10 cellular contexts compared by ENCODE assay signal in genomic region chr4:121272526-121272925, GRCh38.
DNase-seq lines count a peak whose midpoint lies in the region; ATAC-seq and TF ChIP-seq lines count a peak whose summit lies in the region.
"Had no signal": no experiment of that assay in that cellular context is flagged by ENCODE, and none has a peak within 500 bp of the region (broad histone marks: within the 10 kb centered on the region; RNA-seq: fewer than 3 reads in every experiment).

No MANE protein-coding gene starts in this region.

- H3K9ac ChIP-seq in OCI-LY3 (ENCODE audit: low read length), result no peak overlapping the region
- H3K9ac ChIP-seq in mesenchymal stem cell (ENCODE audit: low read length), result no peak overlapping the region

- 0% methylated on average over 1 of the region's 2 CpGs for WGBS in mesenchymal stem cell

- no peak overlapping the region for H2BK120ac ChIP-seq in mesenchymal stem cell (ENCODE audit: low read depth, low read length)

- no peak overlapping the region for H2AK5ac ChIP-seq in mesenchymal stem cell (ENCODE audit: low read length, severe bottlenecking)

- no peaks in the 10 kb centered on the region for H3K79me2 ChIP-seq in OCI-LY3 (ENCODE audit: low read length)

- DNase-seq in mesenchymal stem cell, result peak; percentile 76
- DNase-seq in amygdala (lab: John Stamatoyannopoulos, UW), result no peak
- no peak for DNase-seq in SKM-1 (lab: John Stamatoyannopoulos, UW; ENCODE audit: unreplicated experiment)
- no peak for DNase-seq in activated T-cell treated with anti-CD3 and anti-CD28 coated beads, Interleukin-2, amount 50 U/mL, for 1 hour
- no peak for DNase-seq in middle frontal gyrus (ENCODE audit: extremely low spot score, low spot score)
- DNase-seq: stimulated activated CD8-positive, alpha-beta memory T cell treated with anti-CD3 and anti-CD28 coated beads, Interleukin-4, amount 100 ng/mL, for 48 hours had no signal

- H3K14ac ChIP-seq in mesenchymal stem cell (ENCODE audit: low read length in 2 of 2), result no peak overlapping the region

- H2BK5ac ChIP-seq in mesenchymal stem cell (ENCODE audit: low read depth, low read length, poor library complexity, severe bottlenecking), result no peak overlapping the region

- H2BK15ac ChIP-seq in mesenchymal stem cell (ENCODE audit: low read depth, poor library complexity, severe bottlenecking), result no peak overlapping the region

- H3K4me3 ChIP-seq in OCI-LY3 (ENCODE audit: low read length) (no peak overlapping the region), mesenchymal stem cell (ENCODE audit: insufficient read depth in 1 of 2, low read depth in 1 of 2, low read length in 2 of 2) (no peak overlapping the region)

- H3K36me3 ChIP-seq in OCI-LY3 (replicated peaks; ENCODE audit: low read depth, low read length) (no peaks in the 10 kb centered on the region), mesenchymal stem cell (ENCODE audit: control insufficient read depth in 1 of 2, insufficient read depth in 2 of 2, low read depth in 1 of 2, low read length in 2 of 2) (no peaks in the 10 kb centered on the region)

- peak overlapping the region; percentile 30 for H3K4me2 ChIP-seq in OCI-LY3 (ENCODE audit: low read length)
- H3K4me2 ChIP-seq in mesenchymal stem cell (ENCODE audit: low read length, poor library complexity, severe bottlenecking), result no peak overlapping the region

- no peaks in the 10 kb centered on the region for H3K79me1 ChIP-seq in mesenchymal stem cell (replicated peaks; ENCODE audit: low read length, poor library complexity, severe bottlenecking)

- no peaks in the 10 kb centered on the region for H4K20me1 ChIP-seq in OCI-LY3 (ENCODE audit: insufficient read depth, low read length)

- no peak overlapping the region for H4K91ac ChIP-seq in mesenchymal stem cell (ENCODE audit: low read length)

- TF ChIP-seq CTCF in OCI-LY3 (IDR thresholded peaks at IDR 0.05; ENCODE audit: low read depth, low read length), result no peak

- H3K27ac ChIP-seq in OCI-LY3 (ENCODE audit: low read length), result no peak overlapping the region
- H3K27ac ChIP-seq in mesenchymal stem cell (ENCODE audit: low read length, poor library complexity, severe bottlenecking), result no peak overlapping the region

- no peak overlapping the region for H3K18ac ChIP-seq in mesenchymal stem cell (ENCODE audit: low read depth in 1 of 2, low read length in 2 of 2)

- no peak overlapping the region for H3K4ac ChIP-seq in mesenchymal stem cell (ENCODE audit: low read depth in 1 of 2, low read length in 2 of 2)

- no peak overlapping the region for H4K8ac ChIP-seq in mesenchymal stem cell (ENCODE audit: low read length)

- peak; percentile 68 for ATAC-seq in GM19025 (IDR thresholded peaks at IDR 0.05; ENCODE audit: low read depth, unreplicated experiment)
- ATAC-seq in HG02678 (IDR thresholded peaks at IDR 0.05; ENCODE audit: unreplicated experiment), result peak; percentile 78
- ATAC-seq: SK-N-SH treated with all-trans-retinoic acid at 6 μM for 48 hours had no signal

- H3K23ac ChIP-seq in mesenchymal stem cell (ENCODE audit: low read length in 2 of 2), result no peak overlapping the region

- H2AFZ ChIP-seq in OCI-LY3 (ENCODE audit: low read depth, low read length) (no peak overlapping the region), mesenchymal stem cell (ENCODE audit: low read depth, low read length) (no peak overlapping the region)

- H3K4me1 ChIP-seq in OCI-LY3 (ENCODE audit: low read length) (peaks cover 36% of the 10 kb centered on the region), mesenchymal stem cell (ENCODE audit: control insufficient read depth, insufficient read depth, low read depth, low read length) (no peaks in the 10 kb centered on the region)

- no peaks in the 10 kb centered on the region for H3K9me3 ChIP-seq in OCI-LY3 (ENCODE audit: insufficient read depth, low read length)
- no peaks in the 10 kb centered on the region for H3K9me3 ChIP-seq in mesenchymal stem cell (ENCODE audit: control insufficient read depth, low read length)

- no peak overlapping the region for H2BK12ac ChIP-seq in mesenchymal stem cell (ENCODE audit: low read length in 2 of 2)

- H3K27me3 ChIP-seq in OCI-LY3 (ENCODE audit: low read depth, low read length) (peaks cover 64% of the 10 kb centered on the region), mesenchymal stem cell (ENCODE audit: control insufficient read depth in 1 of 2, insufficient read depth in 1 of 2, low read length in 2 of 2) (no peaks in the 10 kb centered on the region)
